16 cellular contexts compared by ENCODE assay signal in genomic region chr7:80767655-80768054, GRCh38.
A peak's percentile ranks its signal among the peaks of the same experiment; 100 is the strongest.
DNase-seq lines count a peak whose midpoint lies in the region; ATAC-seq, FAIRE-seq and TF ChIP-seq lines count a peak whose summit lies in the region.
"Had no signal": no experiment of that assay in that cellular context is flagged by ENCODE, and none has a peak within 500 bp of the region (broad histone marks: within the 10 kb centered on the region; RNA-seq: fewer than 3 reads in every experiment).

No MANE protein-coding gene starts in this region.

- no peak for ATAC-seq in Panc1
- no peak for ATAC-seq in GM21825 (IDR thresholded peaks at IDR 0.05; ENCODE audit: unreplicated experiment)
- ATAC-seq in aorta (ENCODE audit: low FRiP score), result no peak

- H3K9me3 ChIP-seq in Panc1 (ENCODE audit: control insufficient read depth, insufficient read depth, low read depth, low read length) (no peaks in the 10 kb centered on the region), vagina (no peaks in the 10 kb centered on the region), aorta (ENCODE audit: control insufficient read depth, low read length) (no peaks in the 10 kb centered on the region)
- H3K9me3 ChIP-seq: HAP-1 had no signal

- H3K27ac ChIP-seq in Panc1 (ENCODE audit: low read length) (peak overlapping the region; percentile 31; the same call in 1 of the 2 replicates), vagina (peak overlapping the region; percentile 40), aorta (ENCODE audit: low read depth in 1 of 2, low read length in 2 of 2) (no peak overlapping the region), caudate nucleus (ENCODE audit: low read depth, low read length) (no peak overlapping the region)

- BruUV-seq in Panc1 (replicated peaks; lab: Mats Ljungman, UMichigan), result no TSS peak

- H3K4me3 ChIP-seq in Panc1 (ENCODE audit: low read depth in 2 of 2, low read length in 2 of 2) (no peak overlapping the region), vagina (no peak overlapping the region), aorta (ENCODE audit: low read length in 2 of 2) (no peak overlapping the region)
- H3K4me3 ChIP-seq: HAP-1 had no signal

- CTCF ChIA-PET in Panc1 (lab: Charles Lee), result interaction anchor here (0.7 kb wide), 1 partner anchor 137 kb away, joined by 8 read pairs; no protein-coding TSS in a partner anchor

- H3K27me3 ChIP-seq in Panc1 (ENCODE audit: control insufficient read depth, insufficient read depth, low read length) (no peaks in the 10 kb centered on the region), vagina (no peaks in the 10 kb centered on the region), aorta (ENCODE audit: control insufficient read depth in 1 of 2, insufficient read depth in 2 of 2, low read length in 1 of 2) (no peaks in the 10 kb centered on the region)

- no peak for DNase-seq in Panc1 (ENCODE audit: low read depth, low spot score)
- no peak for DNase-seq in frontal cortex (ENCODE audit: low spot score in 2 of 2)
- DNase-seq in vagina (ENCODE audit: extremely low spot score in 2 of 2), result no peak
- DNase-seq in aorta, result no peak
- DNase-seq in caudate nucleus (lab: John Stamatoyannopoulos, UW), result no peak
- DNase-seq: C1 segment of cervical spinal cord; CD4-positive, alpha-beta memory T cell; DMS79 treated with DMSO at 0.1 percent for 48 hours; GF-D8; IMR-90 had no signal

- H3K36me3 ChIP-seq in Panc1 (ENCODE audit: control insufficient read depth, insufficient read depth, low read length) (peaks cover 21% of the 10 kb centered on the region), vagina (no peaks in the 10 kb centered on the region), aorta (ENCODE audit: control insufficient read depth in 1 of 2, insufficient read depth in 2 of 2, low read length in 1 of 2) (no peaks in the 10 kb centered on the region)
- H3K36me3 ChIP-seq: HAP-1 had no signal

- intact Hi-C loops in Panc1 (cut with micrococcal nuclease; ENCODE audit: unreplicated experiment), result no loop called here
- intact Hi-C loops in vagina (cut with DNase I), result no loop called here
- intact Hi-C loops in aorta (cut with DNase I), result no loop called here

- WGBS in aorta, 2 donors, result 7 to 14% methylated on average over 1 of the region's 1 CpG

- no peak for TF ChIP-seq POLR2A in vagina (IDR thresholded peaks at IDR 0.05)

- no peak for TF ChIP-seq CTCF in Panc1 (IDR thresholded peaks at IDR 0.05)
- TF ChIP-seq CTCF in vagina (IDR thresholded peaks at IDR 0.05), result no peak

- H3K4me1 ChIP-seq in Panc1 (ENCODE audit: control insufficient read depth, insufficient read depth, low read length) (peaks cover 33% of the 10 kb centered on the region), vagina (peaks cover 42% of the 10 kb centered on the region), aorta (ENCODE audit: control insufficient read depth in 1 of 2, insufficient read depth in 2 of 2, low read length in 2 of 2) (no peaks in the 10 kb centered on the region)

- in situ Hi-C loops in Panc1 (cut with HindIII; ENCODE audit: low pct_unique_long_range_greater_than_20kb, low sequenced_read_pairs), result no loop called here

- FAIRE-seq in G401.6 (lab: Jason Lieb, UNC) (peak; percentile 89), frontal cortex (lab: Jason Lieb, UNC) (peak; percentile 58)
- FAIRE-seq: A204.1, GM19239, H1 had no signal

- POLR2A ChIA-PET in Panc1 (lab: Charles Lee), result no interaction called here

Comparison
In these comparisons a context has a peak if more than half of its experiments do, and no peak if none do; other contexts are left out.
1. H3K27ac ChIP-seq: peak in Panc1 (single experiment) and vagina (single experiment); none in aorta (0 of 2) and caudate nucleus (single experiment).